In the genomic region with DNA sequence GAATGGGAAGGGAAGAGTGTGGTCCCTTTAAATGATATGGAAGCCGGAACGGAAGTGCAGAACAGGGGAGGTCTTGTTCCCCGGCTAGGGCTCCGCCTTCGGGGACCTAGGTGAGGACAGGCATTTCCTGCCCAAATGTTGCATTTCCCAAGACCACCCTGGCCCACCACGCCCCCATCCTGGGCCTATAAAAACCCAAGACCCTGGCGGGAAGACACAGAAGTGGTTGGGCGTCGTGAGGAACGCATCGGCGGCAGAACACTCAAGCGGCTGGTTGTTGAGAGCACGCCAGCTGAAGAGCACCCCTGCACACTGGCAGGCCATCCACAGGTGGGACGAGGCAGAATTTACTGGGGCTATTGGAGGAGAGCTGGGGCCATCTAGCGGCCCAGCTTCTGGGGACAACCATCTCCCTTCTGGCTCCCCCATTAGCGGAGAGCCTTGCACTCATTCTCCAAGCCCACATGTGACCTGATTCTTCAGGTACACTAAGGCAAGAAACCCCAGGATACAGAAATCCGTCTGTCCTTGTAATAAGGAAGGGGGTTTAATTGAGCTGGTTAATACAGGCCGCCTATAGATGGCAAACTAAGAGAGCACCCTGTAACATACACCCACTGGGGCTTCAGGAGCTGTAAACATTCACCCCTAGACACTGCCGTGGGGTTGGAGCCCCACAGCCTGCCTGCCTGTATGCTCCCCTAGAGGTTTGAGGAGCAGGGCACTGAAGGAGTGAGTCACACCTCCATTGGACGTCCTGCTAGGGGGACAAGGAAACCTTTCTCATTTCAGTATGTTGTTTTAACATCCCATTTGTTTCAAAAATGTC, we compare ENCODE assay signal across 2 cellular contexts.
TF ChIP-seq lines count a peak whose summit lies in the region.

No MANE protein-coding gene starts in this region.

TF ChIP-seq in A549, 52 proteins besides CTCF, POLR2A, EP300 and RAD21 (continued from another document):
- TF ChIP-seq, protein P1, sequence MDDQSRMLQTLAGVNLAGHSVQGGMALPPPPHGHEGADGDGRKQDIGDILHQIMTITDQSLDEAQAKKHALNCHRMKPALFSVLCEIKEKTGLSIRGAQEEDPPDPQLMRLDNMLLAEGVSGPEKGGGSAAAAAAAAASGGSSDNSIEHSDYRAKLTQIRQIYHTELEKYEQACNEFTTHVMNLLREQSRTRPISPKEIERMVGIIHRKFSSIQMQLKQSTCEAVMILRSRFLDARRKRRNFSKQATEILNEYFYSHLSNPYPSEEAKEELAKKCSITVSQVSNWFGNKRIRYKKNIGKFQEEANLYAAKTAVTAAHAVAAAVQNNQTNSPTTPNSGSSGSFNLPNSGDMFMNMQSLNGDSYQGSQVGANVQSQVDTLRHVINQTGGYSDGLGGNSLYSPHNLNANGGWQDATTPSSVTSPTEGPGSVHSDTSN (IDR thresholded peaks at IDR 0.05), result no peak
- TF ChIP-seq FOSB (CRISPR knock-in tag; IDR thresholded peaks at IDR 0.05) (no peak), FOXS1 (CRISPR knock-in tag; IDR thresholded peaks at IDR 0.05) (no peak), ZSCAN20 (CRISPR knock-in tag; IDR thresholded peaks at IDR 0.05) (no peak), E2F6 (IDR thresholded peaks at IDR 0.05; ENCODE audit: borderline replicate concordance, low read depth) (peak; percentile 94), EHF (CRISPR knock-in tag; IDR thresholded peaks at IDR 0.05) (no peak)
- TF ChIP-seq, protein P2, sequence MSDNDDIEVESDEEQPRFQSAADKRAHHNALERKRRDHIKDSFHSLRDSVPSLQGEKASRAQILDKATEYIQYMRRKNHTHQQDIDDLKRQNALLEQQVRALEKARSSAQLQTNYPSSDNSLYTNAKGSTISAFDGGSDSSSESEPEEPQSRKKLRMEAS (IDR thresholded peaks at IDR 0.05), result peak; percentile 85
TF ChIP-seq in A549: peak in this region for 3.

TF ChIP-seq in K562, 482 proteins besides CTCF, POLR2A, EP300 and RAD21 (continued from another document and continues in another):
- TF ChIP-seq ZBTB7A (IDR thresholded peaks at IDR 0.05; ENCODE audit: borderline replicate concordance, control insufficient read depth, low read depth, low read length) (peak; percentile 85), CC2D1A (IDR thresholded peaks at IDR 0.05) (peak; percentile 87), E2F8 (IDR thresholded peaks at IDR 0.05; ENCODE audit: low read depth, partially characterized antibody) (peak; percentile 69), ZNF668 (CRISPR knock-in tag; IDR thresholded peaks at IDR 0.05) (no peak), NONO (IDR thresholded peaks at IDR 0.05; ENCODE audit: low read depth in 2 of 2, low read length in 1 of 2) (0 out of 4 replicates have a peak, but pooled peaks of 1 of the 2 experiments have one; percentile 19), NRF1 (conservative IDR thresholded peaks at IDR 0.05 in 1 of 2, IDR thresholded peaks at IDR 0.05 in 1 of 2) (no peak), EP400 (IDR thresholded peaks at IDR 0.05) (peak; percentile 39; the same call in 1 of the 2 replicates), RBFOX2 (IDR thresholded peaks at IDR 0.05; ENCODE audit: low read depth, low read length) (peak; percentile 95), RB1 (IDR thresholded peaks at IDR 0.05; ENCODE audit: low read depth) (peak; percentile 44; the same call in 1 of the 2 replicates), TRIM24 (IDR thresholded peaks at IDR 0.05) (peak in 1 of 2 experiments; percentile 21; a peak in 1 of 4 replicates), YY1 (IDR thresholded peaks at IDR 0.05; ENCODE audit: borderline replicate concordance in 1 of 3, control insufficient read depth in 1 of 3, extremely low read depth in 1 of 3, insufficient read depth in 3 of 3, insufficient read length in 1 of 3, insufficient replicate concordance in 2 of 3, low read depth in 1 of 3, low read length in 2 of 3) (peak in 1 of 3 experiments; percentile 10), MTA3 (IDR thresholded peaks at IDR 0.05; ENCODE audit: borderline replicate concordance) (peak; percentile 94), SPI1 (IDR thresholded peaks at IDR 0.05; ENCODE audit: borderline replicate concordance, low read depth, low read length) (peak; percentile 43; the same call in 1 of the 2 replicates), GTF2A2 (tag; IDR thresholded peaks at IDR 0.05) (peak; percentile 79), ARID4B (CRISPR knock-in tag; IDR thresholded peaks at IDR 0.05) (peak; percentile 51; the same call in 1 of the 2 replicates), SRSF7 (optimal IDR thresholded peaks at IDR 0.05; ENCODE audit: low read depth, low read length) (no peak), DMBX1 (CRISPR knock-in tag; IDR thresholded peaks at IDR 0.05; ENCODE audit: borderline replicate concordance) (peak; percentile 35; the same call in 1 of the 2 replicates)
- TF ChIP-seq, protein P3, sequence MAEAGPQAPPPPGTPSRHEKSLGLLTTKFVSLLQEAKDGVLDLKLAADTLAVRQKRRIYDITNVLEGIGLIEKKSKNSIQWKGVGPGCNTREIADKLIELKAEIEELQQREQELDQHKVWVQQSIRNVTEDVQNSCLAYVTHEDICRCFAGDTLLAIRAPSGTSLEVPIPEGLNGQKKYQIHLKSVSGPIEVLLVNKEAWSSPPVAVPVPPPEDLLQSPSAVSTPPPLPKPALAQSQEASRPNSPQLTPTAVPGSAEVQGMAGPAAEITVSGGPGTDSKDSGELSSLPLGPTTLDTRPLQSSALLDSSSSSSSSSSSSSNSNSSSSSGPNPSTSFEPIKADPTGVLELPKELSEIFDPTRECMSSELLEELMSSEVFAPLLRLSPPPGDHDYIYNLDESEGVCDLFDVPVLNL (CRISPR knock-in tag; IDR thresholded peaks at IDR 0.05; ENCODE audit: low read depth), result 0 out of 2 replicates have a peak, but pooled peaks have one; percentile 24
- TF ChIP-seq, protein P4, sequence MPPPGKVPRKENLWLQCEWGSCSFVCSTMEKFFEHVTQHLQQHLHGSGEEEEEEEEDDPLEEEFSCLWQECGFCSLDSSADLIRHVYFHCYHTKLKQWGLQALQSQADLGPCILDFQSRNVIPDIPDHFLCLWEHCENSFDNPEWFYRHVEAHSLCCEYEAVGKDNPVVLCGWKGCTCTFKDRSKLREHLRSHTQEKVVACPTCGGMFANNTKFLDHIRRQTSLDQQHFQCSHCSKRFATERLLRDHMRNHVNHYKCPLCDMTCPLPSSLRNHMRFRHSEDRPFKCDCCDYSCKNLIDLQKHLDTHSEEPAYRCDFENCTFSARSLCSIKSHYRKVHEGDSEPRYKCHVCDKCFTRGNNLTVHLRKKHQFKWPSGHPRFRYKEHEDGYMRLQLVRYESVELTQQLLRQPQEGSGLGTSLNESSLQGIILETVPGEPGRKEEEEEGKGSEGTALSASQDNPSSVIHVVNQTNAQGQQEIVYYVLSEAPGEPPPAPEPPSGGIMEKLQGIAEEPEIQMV (tag; conservative IDR thresholded peaks at IDR 0.05; ENCODE audit: low read depth), result peak; percentile 96
- TF ChIP-seq, protein P5, sequence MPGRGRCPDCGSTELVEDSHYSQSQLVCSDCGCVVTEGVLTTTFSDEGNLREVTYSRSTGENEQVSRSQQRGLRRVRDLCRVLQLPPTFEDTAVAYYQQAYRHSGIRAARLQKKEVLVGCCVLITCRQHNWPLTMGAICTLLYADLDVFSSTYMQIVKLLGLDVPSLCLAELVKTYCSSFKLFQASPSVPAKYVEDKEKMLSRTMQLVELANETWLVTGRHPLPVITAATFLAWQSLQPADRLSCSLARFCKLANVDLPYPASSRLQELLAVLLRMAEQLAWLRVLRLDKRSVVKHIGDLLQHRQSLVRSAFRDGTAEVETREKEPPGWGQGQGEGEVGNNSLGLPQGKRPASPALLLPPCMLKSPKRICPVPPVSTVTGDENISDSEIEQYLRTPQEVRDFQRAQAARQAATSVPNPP (IDR thresholded peaks at IDR 0.05; ENCODE audit: borderline replicate concordance, insufficient read depth, insufficient read length), result no peak
- TF ChIP-seq, protein P6, sequence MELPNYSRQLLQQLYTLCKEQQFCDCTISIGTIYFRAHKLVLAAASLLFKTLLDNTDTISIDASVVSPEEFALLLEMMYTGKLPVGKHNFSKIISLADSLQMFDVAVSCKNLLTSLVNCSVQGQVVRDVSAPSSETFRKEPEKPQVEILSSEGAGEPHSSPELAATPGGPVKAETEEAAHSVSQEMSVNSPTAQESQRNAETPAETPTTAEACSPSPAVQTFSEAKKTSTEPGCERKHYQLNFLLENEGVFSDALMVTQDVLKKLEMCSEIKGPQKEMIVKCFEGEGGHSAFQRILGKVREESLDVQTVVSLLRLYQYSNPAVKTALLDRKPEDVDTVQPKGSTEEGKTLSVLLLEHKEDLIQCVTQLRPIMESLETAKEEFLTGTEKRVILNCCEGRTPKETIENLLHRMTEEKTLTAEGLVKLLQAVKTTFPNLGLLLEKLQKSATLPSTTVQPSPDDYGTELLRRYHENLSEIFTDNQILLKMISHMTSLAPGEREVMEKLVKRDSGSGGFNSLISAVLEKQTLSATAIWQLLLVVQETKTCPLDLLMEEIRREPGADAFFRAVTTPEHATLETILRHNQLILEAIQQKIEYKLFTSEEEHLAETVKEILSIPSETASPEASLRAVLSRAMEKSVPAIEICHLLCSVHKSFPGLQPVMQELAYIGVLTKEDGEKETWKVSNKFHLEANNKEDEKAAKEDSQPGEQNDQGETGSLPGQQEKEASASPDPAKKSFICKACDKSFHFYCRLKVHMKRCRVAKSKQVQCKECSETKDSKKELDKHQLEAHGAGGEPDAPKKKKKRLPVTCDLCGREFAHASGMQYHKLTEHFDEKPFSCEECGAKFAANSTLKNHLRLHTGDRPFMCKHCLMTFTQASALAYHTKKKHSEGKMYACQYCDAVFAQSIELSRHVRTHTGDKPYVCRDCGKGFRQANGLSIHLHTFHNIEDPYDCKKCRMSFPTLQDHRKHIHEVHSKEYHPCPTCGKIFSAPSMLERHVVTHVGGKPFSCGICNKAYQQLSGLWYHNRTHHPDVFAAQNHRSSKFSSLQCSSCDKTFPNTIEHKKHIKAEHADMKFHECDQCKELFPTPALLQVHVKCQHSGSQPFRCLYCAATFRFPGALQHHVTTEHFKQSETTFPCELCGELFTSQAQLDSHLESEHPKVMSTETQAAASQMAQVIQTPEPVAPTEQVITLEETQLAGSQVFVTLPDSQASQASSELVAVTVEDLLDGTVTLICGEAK (IDR thresholded peaks at IDR 0.05), result peak; percentile 75
- TF ChIP-seq, protein P6 (CRISPR knock-in tag; IDR thresholded peaks at IDR 0.05), result no peak
